Comparison of ENCODE assay signal across 11 cellular contexts in the genomic region with DNA sequence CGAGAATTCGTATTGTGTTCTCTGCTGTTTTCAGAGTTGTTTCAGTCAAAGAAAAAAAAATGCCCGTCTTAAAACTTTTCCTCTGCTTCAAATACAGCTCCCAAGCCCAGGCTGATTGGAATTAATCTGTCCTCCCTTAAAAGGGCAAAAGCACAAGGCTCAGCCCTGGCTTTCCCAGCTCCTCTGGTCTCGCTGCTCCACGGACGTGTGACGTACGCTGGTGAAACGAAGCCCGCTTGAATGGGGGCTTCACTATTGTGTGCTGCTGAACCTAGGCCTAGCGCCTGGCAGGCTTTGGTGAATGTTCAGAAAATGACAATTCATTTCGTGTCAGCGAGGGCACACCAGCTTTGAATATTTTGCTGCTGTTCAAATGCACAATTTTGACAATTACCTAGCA. TPM values are rescaled to one million over a fixed set of nuclear protein-coding genes. Genes with fewer than 3 reads are reported as not detected.
DNase-seq lines count a peak whose midpoint lies in the region; TF ChIP-seq lines count a peak whose summit lies in the region.
"Had no signal": no experiment of that assay in that cellular context is flagged by ENCODE, and none has a peak within 500 bp of the region (broad histone marks: within the 10 kb centered on the region; RNA-seq: fewer than 3 reads in every experiment).

No MANE protein-coding gene starts in this region.

- no peak for DNase-seq in ascending aorta (ENCODE audit: low spot score in 2 of 2)
- DNase-seq in medulla oblongata (ENCODE audit: extremely low spot score), result peak; percentile 22
- no peak for DNase-seq in smooth muscle cell (lab: John Stamatoyannopoulos, UW; ENCODE audit: unreplicated experiment)
- no peak for DNase-seq in HEK293T (ENCODE audit: extremely low spot score)
- no peak for DNase-seq in NCI-H69 (lab: John Stamatoyannopoulos, UW)
- no peak for DNase-seq in GDM1 (lab: John Stamatoyannopoulos, UW)
- no peak for DNase-seq in NCI-H345 treated with DMSO at 0.1 percent for 48 hours (lab: John Stamatoyannopoulos, UW; ENCODE audit: unreplicated experiment)
- DNase-seq: HFFc6, NCI-H2107 had no signal

- peak overlapping the region; percentile 77 for H2AFZ ChIP-seq in smooth muscle cell (ENCODE audit: low read depth)

- no peaks in the 10 kb centered on the region for H3F3A ChIP-seq in smooth muscle cell (ENCODE audit: low read depth)

- WGBS in smooth muscle cell (ENCODE audit: low lambda C conversion rate), result 97% methylated on average over 13 of the region's 13 CpGs

- H3K27me3 ChIP-seq in ascending aorta, result no peaks in the 10 kb centered on the region
- H3K27me3 ChIP-seq in smooth muscle cell (ENCODE audit: low read depth), result no peaks in the 10 kb centered on the region

- H3K27ac ChIP-seq in ascending aorta, result peak overlapping the region; percentile 91 to 93
- H3K27ac ChIP-seq in smooth muscle cell (ENCODE audit: low read depth), result no peak overlapping the region

- H3K9me3 ChIP-seq in ES-I3 (ENCODE audit: control insufficient read depth, insufficient read depth, low read length) (peaks cover 5% of the 10 kb centered on the region; the same call in 1 of the 2 replicates), ascending aorta (peaks cover 10 to 24% of the 10 kb centered on the region in 2 donors), smooth muscle cell (replicated peaks; ENCODE audit: low read depth) (peaks cover under 1% of the 10 kb centered on the region)

- CTCF ChIA-PET in HEK293T (lab: Yijun Ruan, JAX), result no interaction called here

- intact Hi-C loops in ascending aorta (cut with DNase I), result loop anchor here (2.0 kb wide), 1 partner anchor 56 kb away; a partner anchor contains a TSS

- no peak for TF ChIP-seq CTCF in ascending aorta (IDR thresholded peaks at IDR 0.05)
- no peak for TF ChIP-seq CTCF in smooth muscle cell (IDR thresholded peaks at IDR 0.05; ENCODE audit: borderline replicate concordance, insufficient read depth, poor library complexity, severe bottlenecking)

- H3K4me1 ChIP-seq in ES-I3 (ENCODE audit: insufficient read depth, low read length) (no peaks in the 10 kb centered on the region), ascending aorta (peaks cover 0 to 4% of the 10 kb centered on the region in 2 donors), smooth muscle cell (ENCODE audit: low read depth) (no peaks in the 10 kb centered on the region)

- H4K20me1 ChIP-seq in smooth muscle cell (ENCODE audit: low read depth), result no peaks in the 10 kb centered on the region

- H3K36me3 ChIP-seq in ES-I3 (ENCODE audit: insufficient read depth, low read length) (no peaks in the 10 kb centered on the region), ascending aorta (peaks cover 1 to 6% of the 10 kb centered on the region in 2 donors), smooth muscle cell (ENCODE audit: low read depth) (peaks cover 2% of the 10 kb centered on the region)

- POLR2A ChIA-PET in HEK293T (lab: Yijun Ruan, JAX), result no interaction called here

- H3K4me3 ChIP-seq in ascending aorta (peak overlapping the region in 1 of 2 donors; percentile 78), smooth muscle cell (peak overlapping the region; percentile 61)

- H3K4me2 ChIP-seq in smooth muscle cell, result peak overlapping the region; percentile 82

- H3K9ac ChIP-seq in ES-I3 (ENCODE audit: low read depth, low read length) (peak overlapping the region; percentile 39), smooth muscle cell (ENCODE audit: low read depth) (no peak overlapping the region)

- no peaks in the 10 kb centered on the region for H3K79me2 ChIP-seq in smooth muscle cell (ENCODE audit: low read depth)

TF ChIP-seq in HEK293T, 16 proteins besides CTCF, POLR2A, EP300 and RAD21:
- TF ChIP-seq SP1 (IDR thresholded peaks at IDR 0.05) (no peak), HDGF (IDR thresholded peaks at IDR 0.05; ENCODE audit: borderline replicate concordance) (no peak), FOXK2 (IDR thresholded peaks at IDR 0.05) (no peak), SUZ12 (IDR thresholded peaks at IDR 0.05) (no peak), ZNF384 (IDR thresholded peaks at IDR 0.05) (no peak), L3MBTL2 (conservative IDR thresholded peaks at IDR 0.05) (no peak), FOXM1 (IDR thresholded peaks at IDR 0.05; ENCODE audit: borderline replicate concordance) (no peak), NFRKB (IDR thresholded peaks at IDR 0.05) (no peak), ARNT (IDR thresholded peaks at IDR 0.05) (no peak), LEF1 (IDR thresholded peaks at IDR 0.05; ENCODE audit: borderline replicate concordance) (no peak), BHLHE40 (IDR thresholded peaks at IDR 0.05; ENCODE audit: borderline replicate concordance) (no peak), TARDBP (IDR thresholded peaks at IDR 0.05) (no peak), CTBP1 (IDR thresholded peaks at IDR 0.05; ENCODE audit: borderline replicate concordance) (no peak), ELF4 (IDR thresholded peaks at IDR 0.05) (no peak), FOXA1 (IDR thresholded peaks at IDR 0.05) (no peak)
- TF ChIP-seq, protein P1, sequence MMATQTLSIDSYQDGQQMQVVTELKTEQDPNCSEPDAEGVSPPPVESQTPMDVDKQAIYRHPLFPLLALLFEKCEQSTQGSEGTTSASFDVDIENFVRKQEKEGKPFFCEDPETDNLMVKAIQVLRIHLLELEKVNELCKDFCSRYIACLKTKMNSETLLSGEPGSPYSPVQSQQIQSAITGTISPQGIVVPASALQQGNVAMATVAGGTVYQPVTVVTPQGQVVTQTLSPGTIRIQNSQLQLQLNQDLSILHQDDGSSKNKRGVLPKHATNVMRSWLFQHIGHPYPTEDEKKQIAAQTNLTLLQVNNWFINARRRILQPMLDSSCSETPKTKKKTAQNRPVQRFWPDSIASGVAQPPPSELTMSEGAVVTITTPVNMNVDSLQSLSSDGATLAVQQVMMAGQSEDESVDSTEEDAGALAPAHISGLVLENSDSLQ (IDR thresholded peaks at IDR 0.05), result no peak

RNA-seq across cellular contexts. Expression of a gene that starts 0.7 kb away (rescaled TPM):
- 3.7 TPM for total RNA-seq in ascending aorta
- 3.7 and 4.8 TPM in 2 replicates for total RNA-seq in smooth muscle cell
- 3.2 and 3.6 TPM in 2 replicates for polyA plus RNA-seq in smooth muscle cell
- total RNA-seq: HT-29 had no signal

RNA-seq across cellular contexts. Expression of a gene that starts 24.6 kb away (rescaled TPM):
- total RNA-seq in ascending aorta (not detected), smooth muscle cell (1.8 TPM in 1 of 2 replicates, not detected in the other)
- 0.94 and 1.4 TPM in 2 replicates for polyA plus RNA-seq in smooth muscle cell
- total RNA-seq: HFFc6, HT-29 had no signal

RNA-seq across cellular contexts. Expression of a gene that starts 39.6 kb away (rescaled TPM):
- total RNA-seq in ascending aorta (181 TPM), smooth muscle cell (32.9 and 34.6 TPM in 2 replicates)
- polyA plus RNA-seq in smooth muscle cell, result 54.6 and 66.5 TPM in 2 replicates
- total RNA-seq: HT-29 had no signal

RNA-seq across cellular contexts. Expression of a gene that starts 55.8 kb away (rescaled TPM):
- total RNA-seq in ascending aorta, result 1.5 TPM
- total RNA-seq in smooth muscle cell, result 15.7 and 18.6 TPM in 2 replicates
- 5.2 and 8.6 TPM in 2 replicates for polyA plus RNA-seq in smooth muscle cell
- total RNA-seq: HT-29 had no signal
